Comparison of ENCODE assay signal across 27 cellular contexts in the genomic region with DNA sequence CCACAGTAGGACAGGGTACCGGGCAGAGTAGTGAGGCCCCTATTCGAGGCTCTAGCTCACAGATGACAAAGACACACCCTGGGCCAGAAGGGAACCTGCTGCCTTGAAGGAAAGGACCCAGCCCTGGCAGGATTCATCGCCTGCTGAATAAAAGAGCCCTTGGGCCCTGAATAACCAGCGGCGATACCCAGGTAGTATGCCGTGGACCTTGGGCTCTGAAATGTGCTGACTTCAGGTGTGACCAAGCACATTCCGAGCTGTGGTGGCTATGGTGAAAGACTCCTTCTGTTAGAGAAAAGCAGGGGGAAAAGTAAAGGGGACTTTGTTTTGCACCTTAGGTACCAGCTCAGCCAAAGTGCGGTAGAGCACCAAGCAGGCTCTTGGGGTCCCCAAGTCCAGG.
"Had no signal": no experiment of that assay in that cellular context is flagged by ENCODE, and none has a peak within 500 bp of the region (broad histone marks: within the 10 kb centered on the region; RNA-seq: fewer than 3 reads in every experiment).

No MANE protein-coding gene starts in this region.

- ATAC-seq: left cardiac atrium; naive thymus-derived CD8-positive, alpha-beta T cell; right cardiac atrium; sciatic nerve; stimulated activated naive B cell treated with anti-CD40 and anti-IgM and Interleukin-4, amounts not matched to agents 10 μg/mL and 1 μg/mL and 100 μg/mL, for 72 hours had no signal

- H3K36me3 ChIP-seq: neutrophil, suprapubic skin, thoracic aorta, uterus had no signal

- H3K9me3 ChIP-seq: heart right ventricle, left lung, lower lobe of right lung, neutrophil, suprapubic skin, thoracic aorta, tibial artery, uterus had no signal

- H3K9me3 Mint-ChIP-seq: stimulated activated naive B cell treated with anti-CD40 and anti-IgM and Interleukin-4, amounts not matched to agents 10 μg/mL and 1 μg/mL and 100 μg/mL, for 72 hours; stimulated activated naive CD8-positive, alpha-beta T cell treated with anti-CD3 and anti-CD28 coated beads, Interleukin-15, Interleukin-2, amounts not matched to agents 100 ng/mL and 50 ng/mL, for 24 hours had no signal

- H3K4me2 ChIP-seq: neural progenitor cell, smooth muscle cell had no signal

- H3K4me1 ChIP-seq: heart right ventricle, left lung, lower lobe of right lung, suprapubic skin, uterus had no signal

- H3K9ac ChIP-seq: neural progenitor cell had no signal

- H2AFZ ChIP-seq: neural progenitor cell had no signal

- H3K27me3 ChIP-seq: left lung, neural progenitor cell, neutrophil, suprapubic skin, tibial artery, uterus had no signal

- H3K4me3 Mint-ChIP-seq: nephron; neural progenitor cell; stimulated activated naive B cell treated with anti-CD40 and anti-IgM and Interleukin-4, amounts not matched to agents 10 μg/mL and 1 μg/mL and 100 μg/mL, for 72 hours; stimulated activated naive CD8-positive, alpha-beta T cell treated with anti-CD3 and anti-CD28 coated beads, Interleukin-15, Interleukin-2, amounts not matched to agents 100 ng/mL and 50 ng/mL, for 24 hours; type B pancreatic cell had no signal

- DNase-seq: heart right ventricle; hippocampal formation; kidney glomerular epithelial cell; left cardiac atrium; left lung; lower lobe of right lung; mesenchymal stem cell; naive thymus-derived CD8-positive, alpha-beta T cell; occipital lobe; retina; right cardiac atrium; stimulated activated CD4-positive, alpha-beta T cell treated with anti-CD3 and anti-CD28 coated beads, Interleukin-1b, Interleukin-23, amount 100 ng/mL, for 48 hours; stimulated activated CD4-positive, alpha-beta T cell treated with anti-CD3 and anti-CD28 coated beads, Interleukin-2, amount 100 ng/mL, for 48 hours; stimulated activated naive B cell treated with anti-CD40 and anti-IgM and Interleukin-4, amounts not matched to agents 10 μg/mL and 1 μg/mL and 100 μg/mL, for 72 hours; tibial artery; uterus had no signal

- H3K4me3 ChIP-seq: heart right ventricle, left lung, lower lobe of right lung, neural progenitor cell, smooth muscle cell, suprapubic skin, thoracic aorta, tibial artery, uterus had no signal

- FAIRE-seq: keratinocyte had no signal

- H3K27me3 Mint-ChIP-seq: naive thymus-derived CD8-positive, alpha-beta T cell; progenitor cell of endocrine pancreas; stimulated activated naive B cell treated with anti-CD40 and anti-IgM and Interleukin-4, amounts not matched to agents 10 μg/mL and 1 μg/mL and 100 μg/mL, for 72 hours; stimulated activated naive CD8-positive, alpha-beta T cell treated with anti-CD3 and anti-CD28 coated beads, Interleukin-15, Interleukin-2, amounts not matched to agents 100 ng/mL and 50 ng/mL, for 24 hours; type B pancreatic cell had no signal

- H3K27ac Mint-ChIP-seq: nephron; neural progenitor cell; stimulated activated naive CD8-positive, alpha-beta T cell treated with anti-CD3 and anti-CD28 coated beads, Interleukin-15, Interleukin-2, amounts not matched to agents 100 ng/mL and 50 ng/mL, for 24 hours; type B pancreatic cell had no signal

- H3K4me1 Mint-ChIP-seq: nephron, neural progenitor cell had no signal

- H3K27ac ChIP-seq: heart right ventricle, left lung, lower lobe of right lung, neural progenitor cell, neutrophil, suprapubic skin, tibial artery, uterus had no signal
